In genomic region chr2:184004289-184004944, GRCh38 we compare ENCODE assay signal across 11 cellular contexts.
A peak's percentile ranks its signal among the peaks of the same experiment; 100 is the strongest.
DNase-seq lines count a peak whose midpoint lies in the region; ATAC-seq and TF ChIP-seq lines count a peak whose summit lies in the region.
"Had no signal": no experiment of that assay in that cellular context is flagged by ENCODE, and none has a peak within 500 bp of the region (broad histone marks: within the 10 kb centered on the region; RNA-seq: fewer than 3 reads in every experiment).

No MANE protein-coding gene starts in this region.

- intact Hi-C loops in testis (cut with DNase I; ENCODE audit: low total_unique reads): no loop called here
- intact Hi-C loops in sciatic nerve (cut with DNase I): no loop called here

- ATAC-seq in GM18873 (IDR thresholded peaks at IDR 0.05; ENCODE audit: low FRiP score, unreplicated experiment): peak; percentile 90
- peak; percentile 88 for ATAC-seq in HG03521 (IDR thresholded peaks at IDR 0.05; ENCODE audit: unreplicated experiment)
- ATAC-seq in sciatic nerve: no peak
- ATAC-seq: esophagus mucosa, Panc1 had no signal

- no peaks in the 10 kb centered on the region for H3K9me3 ChIP-seq in testis

- H3K4me3 ChIP-seq in testis: no peak overlapping the region

- no peaks in the 10 kb centered on the region for H3K27me3 ChIP-seq in testis

- H3K36me3 ChIP-seq in testis (ENCODE audit: low read depth, missing control alignments): no peaks in the 10 kb centered on the region

- WGBS in testis, 2 donors: 56 to 69% methylated on average over 1 of the region's 1 CpG

- H3K27ac ChIP-seq in testis: no peak overlapping the region

- peak; percentile 34 for DNase-seq in HCEC 1CT
- peak; percentile 4 for DNase-seq in myocyte (ENCODE audit: low read depth)
- DNase-seq in NCI-H1417 treated with DMSO at 0.1 percent for 48 hours (lab: John Stamatoyannopoulos, UW): no peak
- DNase-seq in testis: no peak
- no peak for DNase-seq in sciatic nerve (ENCODE audit: low spot score)
- DNase-seq in NCI-H1417 (lab: John Stamatoyannopoulos, UW): no peak
- DNase-seq: activated CD8-positive, alpha-beta memory T cell treated with anti-CD3 and anti-CD28 coated beads, Interleukin-2, amount 50 U/mL, for 48 hours had no signal

- H3K4me1 ChIP-seq in testis: no peaks in the 10 kb centered on the region

- no peak for TF ChIP-seq CTCF in testis (IDR thresholded peaks at IDR 0.05)

- no peak for TF ChIP-seq POLR2A in testis (IDR thresholded peaks at IDR 0.05)

Comparison
In these comparisons a context has a peak if more than half of its experiments do, and no peak if none do; other contexts are left out.
1. DNase-seq: peak in HCEC 1CT (single experiment) and myocyte (single experiment); none in NCI-H1417 treated with DMSO at 0.1 percent for 48 hours (single experiment), testis (single experiment), sciatic nerve (single experiment) and NCI-H1417 (0 of 3).